ENCODE assay signal across 1 cellular context in genomic region chr10:102773986-102774385, GRCh38.
TF ChIP-seq lines count a peak whose summit lies in the region.

No MANE protein-coding gene starts in this region.

TF ChIP-seq in H1, 55 proteins besides CTCF, POLR2A, EP300 and RAD21:
- no peak for TF ChIP-seq HDAC2 (IDR thresholded peaks at IDR 0.05; ENCODE audit: borderline replicate concordance in 1 of 2, low read depth in 2 of 2, low read length in 2 of 2)
- no peak for TF ChIP-seq RFX5 (IDR thresholded peaks at IDR 0.05; ENCODE audit: borderline replicate concordance, low read depth, low read length)
- no peak for TF ChIP-seq CBX8 (IDR thresholded peaks at IDR 0.05; ENCODE audit: borderline replicate concordance, low read depth, low read length)
- TF ChIP-seq CHD1 (IDR thresholded peaks at IDR 0.05; ENCODE audit: low read depth, low read length), result no peak
- TF ChIP-seq ATF3 (IDR thresholded peaks at IDR 0.05; ENCODE audit: insufficient read depth, low read depth, low read length), result no peak
